ENCODE assay signal across 1 cellular context in genomic region chr1:9434247-9434646, GRCh38.
TF ChIP-seq lines count a peak whose summit lies in the region.

No MANE protein-coding gene starts in this region.

TF ChIP-seq in liver, 16 proteins besides CTCF, POLR2A, EP300 and RAD21 (continued from another document):
- TF ChIP-seq ZBTB33 (IDR thresholded peaks at IDR 0.05), result no peak
- no peak for TF ChIP-seq ATF3 (IDR thresholded peaks at IDR 0.05)
- TF ChIP-seq GABPA (IDR thresholded peaks at IDR 0.05 in 1 of 2, conservative IDR thresholded peaks at IDR 0.05 in 1 of 2), result no peak
- TF ChIP-seq JUND (IDR thresholded peaks at IDR 0.05), result no peak
